Comparison of ENCODE assay signal across 1 cellular context in the genomic region with DNA sequence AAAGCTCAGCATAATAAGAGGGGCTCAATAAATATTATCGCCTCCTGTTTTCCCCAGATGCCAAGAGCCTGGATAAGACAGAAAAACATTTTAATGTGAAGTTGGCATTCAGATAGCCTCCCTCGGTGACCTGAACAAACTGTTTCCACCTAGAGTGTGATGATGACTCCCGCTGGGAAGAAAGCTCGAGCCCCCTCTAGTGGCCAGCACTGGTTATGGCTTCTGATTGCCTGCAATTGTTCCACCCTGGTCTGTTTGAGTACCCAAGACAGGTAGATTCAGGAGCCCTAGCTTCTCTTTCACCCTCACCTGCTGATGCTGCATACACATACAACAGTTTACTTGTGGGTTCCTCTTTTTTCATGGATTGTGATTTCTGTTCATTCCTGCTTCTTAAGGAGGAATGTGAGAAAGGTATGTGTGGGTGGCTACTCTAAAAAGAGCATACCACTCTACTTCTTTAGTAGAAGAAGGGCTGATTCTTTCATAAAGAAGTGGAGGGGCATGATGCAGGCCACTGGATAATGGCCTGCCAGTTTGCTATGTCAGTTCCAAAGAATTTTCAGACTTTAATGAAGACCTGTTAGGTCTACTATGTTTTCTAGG.
TF ChIP-seq lines count a peak whose summit lies in the region.

No MANE protein-coding gene starts in this region.

TF ChIP-seq in HepG2, 621 proteins besides CTCF, POLR2A, EP300 and RAD21 (continued from another document and continues in another):
- TF ChIP-seq, protein P1, sequence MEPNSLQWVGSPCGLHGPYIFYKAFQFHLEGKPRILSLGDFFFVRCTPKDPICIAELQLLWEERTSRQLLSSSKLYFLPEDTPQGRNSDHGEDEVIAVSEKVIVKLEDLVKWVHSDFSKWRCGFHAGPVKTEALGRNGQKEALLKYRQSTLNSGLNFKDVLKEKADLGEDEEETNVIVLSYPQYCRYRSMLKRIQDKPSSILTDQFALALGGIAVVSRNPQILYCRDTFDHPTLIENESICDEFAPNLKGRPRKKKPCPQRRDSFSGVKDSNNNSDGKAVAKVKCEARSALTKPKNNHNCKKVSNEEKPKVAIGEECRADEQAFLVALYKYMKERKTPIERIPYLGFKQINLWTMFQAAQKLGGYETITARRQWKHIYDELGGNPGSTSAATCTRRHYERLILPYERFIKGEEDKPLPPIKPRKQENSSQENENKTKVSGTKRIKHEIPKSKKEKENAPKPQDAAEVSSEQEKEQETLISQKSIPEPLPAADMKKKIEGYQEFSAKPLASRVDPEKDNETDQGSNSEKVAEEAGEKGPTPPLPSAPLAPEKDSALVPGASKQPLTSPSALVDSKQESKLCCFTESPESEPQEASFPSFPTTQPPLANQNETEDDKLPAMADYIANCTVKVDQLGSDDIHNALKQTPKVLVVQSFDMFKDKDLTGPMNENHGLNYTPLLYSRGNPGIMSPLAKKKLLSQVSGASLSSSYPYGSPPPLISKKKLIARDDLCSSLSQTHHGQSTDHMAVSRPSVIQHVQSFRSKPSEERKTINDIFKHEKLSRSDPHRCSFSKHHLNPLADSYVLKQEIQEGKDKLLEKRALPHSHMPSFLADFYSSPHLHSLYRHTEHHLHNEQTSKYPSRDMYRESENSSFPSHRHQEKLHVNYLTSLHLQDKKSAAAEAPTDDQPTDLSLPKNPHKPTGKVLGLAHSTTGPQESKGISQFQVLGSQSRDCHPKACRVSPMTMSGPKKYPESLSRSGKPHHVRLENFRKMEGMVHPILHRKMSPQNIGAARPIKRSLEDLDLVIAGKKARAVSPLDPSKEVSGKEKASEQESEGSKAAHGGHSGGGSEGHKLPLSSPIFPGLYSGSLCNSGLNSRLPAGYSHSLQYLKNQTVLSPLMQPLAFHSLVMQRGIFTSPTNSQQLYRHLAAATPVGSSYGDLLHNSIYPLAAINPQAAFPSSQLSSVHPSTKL (CRISPR knock-in tag; IDR thresholded peaks at IDR 0.05): no peak
- TF ChIP-seq, protein P2, sequence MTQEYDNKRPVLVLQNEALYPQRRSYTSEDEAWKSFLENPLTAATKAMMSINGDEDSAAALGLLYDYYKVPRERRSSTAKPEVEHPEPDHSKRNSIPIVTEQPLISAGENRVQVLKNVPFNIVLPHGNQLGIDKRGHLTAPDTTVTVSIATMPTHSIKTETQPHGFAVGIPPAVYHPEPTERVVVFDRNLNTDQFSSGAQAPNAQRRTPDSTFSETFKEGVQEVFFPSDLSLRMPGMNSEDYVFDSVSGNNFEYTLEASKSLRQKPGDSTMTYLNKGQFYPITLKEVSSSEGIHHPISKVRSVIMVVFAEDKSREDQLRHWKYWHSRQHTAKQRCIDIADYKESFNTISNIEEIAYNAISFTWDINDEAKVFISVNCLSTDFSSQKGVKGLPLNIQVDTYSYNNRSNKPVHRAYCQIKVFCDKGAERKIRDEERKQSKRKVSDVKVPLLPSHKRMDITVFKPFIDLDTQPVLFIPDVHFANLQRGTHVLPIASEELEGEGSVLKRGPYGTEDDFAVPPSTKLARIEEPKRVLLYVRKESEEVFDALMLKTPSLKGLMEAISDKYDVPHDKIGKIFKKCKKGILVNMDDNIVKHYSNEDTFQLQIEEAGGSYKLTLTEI (CRISPR knock-in tag; conservative IDR thresholded peaks at IDR 0.05): no peak
- no peak for TF ChIP-seq ZNF563 (CRISPR knock-in tag; IDR thresholded peaks at IDR 0.05)
- no peak for TF ChIP-seq ZBTB1 (CRISPR knock-in tag; IDR thresholded peaks at IDR 0.05; ENCODE audit: borderline replicate concordance)
- TF ChIP-seq ZNF652 (CRISPR knock-in tag; IDR thresholded peaks at IDR 0.05; ENCODE audit: borderline replicate concordance, low read depth): no peak
- no peak for TF ChIP-seq RFX3 (CRISPR knock-in tag; IDR thresholded peaks at IDR 0.05)
- no peak for TF ChIP-seq ZNF501 (CRISPR knock-in tag; IDR thresholded peaks at IDR 0.05)
- no peak for TF ChIP-seq ZNF7 (CRISPR knock-in tag; IDR thresholded peaks at IDR 0.05)
- no peak for TF ChIP-seq ZMYM4 (CRISPR knock-in tag; IDR thresholded peaks at IDR 0.05)
- peak; percentile 58; the same call in 1 of the 2 replicates for TF ChIP-seq KMT2A (CRISPR knock-in tag; IDR thresholded peaks at IDR 0.05)
- TF ChIP-seq ISL2 (CRISPR knock-in tag; IDR thresholded peaks at IDR 0.05): peak; percentile 17; the same call in 1 of the 2 replicates
- TF ChIP-seq, protein P3, sequence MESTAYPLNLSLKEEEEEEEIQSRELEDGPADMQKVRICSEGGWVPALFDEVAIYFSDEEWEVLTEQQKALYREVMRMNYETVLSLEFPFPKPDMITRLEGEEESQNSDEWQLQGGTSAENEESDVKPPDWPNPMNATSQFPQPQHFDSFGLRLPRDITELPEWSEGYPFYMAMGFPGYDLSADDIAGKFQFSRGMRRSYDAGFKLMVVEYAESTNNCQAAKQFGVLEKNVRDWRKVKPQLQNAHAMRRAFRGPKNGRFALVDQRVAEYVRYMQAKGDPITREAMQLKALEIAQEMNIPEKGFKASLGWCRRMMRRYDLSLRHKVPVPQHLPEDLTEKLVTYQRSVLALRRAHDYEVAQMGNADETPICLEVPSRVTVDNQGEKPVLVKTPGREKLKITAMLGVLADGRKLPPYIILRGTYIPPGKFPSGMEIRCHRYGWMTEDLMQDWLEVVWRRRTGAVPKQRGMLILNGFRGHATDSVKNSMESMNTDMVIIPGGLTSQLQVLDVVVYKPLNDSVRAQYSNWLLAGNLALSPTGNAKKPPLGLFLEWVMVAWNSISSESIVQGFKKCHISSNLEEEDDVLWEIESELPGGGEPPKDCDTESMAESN (CRISPR knock-in tag; conservative IDR thresholded peaks at IDR 0.05): no peak
- TF ChIP-seq, protein P4, sequence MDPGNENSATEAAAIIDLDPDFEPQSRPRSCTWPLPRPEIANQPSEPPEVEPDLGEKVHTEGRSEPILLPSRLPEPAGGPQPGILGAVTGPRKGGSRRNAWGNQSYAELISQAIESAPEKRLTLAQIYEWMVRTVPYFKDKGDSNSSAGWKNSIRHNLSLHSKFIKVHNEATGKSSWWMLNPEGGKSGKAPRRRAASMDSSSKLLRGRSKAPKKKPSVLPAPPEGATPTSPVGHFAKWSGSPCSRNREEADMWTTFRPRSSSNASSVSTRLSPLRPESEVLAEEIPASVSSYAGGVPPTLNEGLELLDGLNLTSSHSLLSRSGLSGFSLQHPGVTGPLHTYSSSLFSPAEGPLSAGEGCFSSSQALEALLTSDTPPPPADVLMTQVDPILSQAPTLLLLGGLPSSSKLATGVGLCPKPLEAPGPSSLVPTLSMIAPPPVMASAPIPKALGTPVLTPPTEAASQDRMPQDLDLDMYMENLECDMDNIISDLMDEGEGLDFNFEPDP (CRISPR knock-in tag; conservative IDR thresholded peaks at IDR 0.05): no peak
- TF ChIP-seq ZNF143 (CRISPR knock-in tag; IDR thresholded peaks at IDR 0.05): no peak
- TF ChIP-seq NFATC3 (CRISPR knock-in tag; IDR thresholded peaks at IDR 0.05): no peak
- no peak for TF ChIP-seq YY1 (IDR thresholded peaks at IDR 0.05; ENCODE audit: insufficient read depth, insufficient replicate concordance, low read depth, low read length)
- no peak for TF ChIP-seq CC2D1A (CRISPR knock-in tag; IDR thresholded peaks at IDR 0.05)
- TF ChIP-seq ZNF674 (CRISPR knock-in tag; IDR thresholded peaks at IDR 0.05; ENCODE audit: low read depth): no peak
- no peak for TF ChIP-seq SSRP1 (CRISPR knock-in tag; IDR thresholded peaks at IDR 0.05)
- TF ChIP-seq ZNF782 (CRISPR knock-in tag; IDR thresholded peaks at IDR 0.05; ENCODE audit: borderline replicate concordance): no peak
- TF ChIP-seq, protein P5, sequence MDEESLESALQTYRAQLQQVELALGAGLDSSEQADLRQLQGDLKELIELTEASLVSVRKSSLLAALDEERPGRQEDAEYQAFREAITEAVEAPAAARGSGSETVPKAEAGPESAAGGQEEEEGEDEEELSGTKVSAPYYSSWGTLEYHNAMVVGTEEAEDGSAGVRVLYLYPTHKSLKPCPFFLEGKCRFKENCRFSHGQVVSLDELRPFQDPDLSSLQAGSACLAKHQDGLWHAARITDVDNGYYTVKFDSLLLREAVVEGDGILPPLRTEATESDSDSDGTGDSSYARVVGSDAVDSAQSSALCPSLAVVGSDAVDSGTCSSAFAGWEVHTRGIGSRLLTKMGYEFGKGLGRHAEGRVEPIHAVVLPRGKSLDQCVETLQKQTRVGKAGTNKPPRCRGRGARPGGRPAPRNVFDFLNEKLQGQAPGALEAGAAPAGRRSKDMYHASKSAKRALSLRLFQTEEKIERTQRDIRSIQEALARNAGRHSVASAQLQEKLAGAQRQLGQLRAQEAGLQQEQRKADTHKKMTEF (CRISPR knock-in tag; IDR thresholded peaks at IDR 0.05): peak; percentile 34; the same call in 1 of the 2 replicates
- no peak for TF ChIP-seq ZNF350 (CRISPR knock-in tag; IDR thresholded peaks at IDR 0.05; ENCODE audit: borderline replicate concordance, low read depth)
- TF ChIP-seq, protein P6, sequence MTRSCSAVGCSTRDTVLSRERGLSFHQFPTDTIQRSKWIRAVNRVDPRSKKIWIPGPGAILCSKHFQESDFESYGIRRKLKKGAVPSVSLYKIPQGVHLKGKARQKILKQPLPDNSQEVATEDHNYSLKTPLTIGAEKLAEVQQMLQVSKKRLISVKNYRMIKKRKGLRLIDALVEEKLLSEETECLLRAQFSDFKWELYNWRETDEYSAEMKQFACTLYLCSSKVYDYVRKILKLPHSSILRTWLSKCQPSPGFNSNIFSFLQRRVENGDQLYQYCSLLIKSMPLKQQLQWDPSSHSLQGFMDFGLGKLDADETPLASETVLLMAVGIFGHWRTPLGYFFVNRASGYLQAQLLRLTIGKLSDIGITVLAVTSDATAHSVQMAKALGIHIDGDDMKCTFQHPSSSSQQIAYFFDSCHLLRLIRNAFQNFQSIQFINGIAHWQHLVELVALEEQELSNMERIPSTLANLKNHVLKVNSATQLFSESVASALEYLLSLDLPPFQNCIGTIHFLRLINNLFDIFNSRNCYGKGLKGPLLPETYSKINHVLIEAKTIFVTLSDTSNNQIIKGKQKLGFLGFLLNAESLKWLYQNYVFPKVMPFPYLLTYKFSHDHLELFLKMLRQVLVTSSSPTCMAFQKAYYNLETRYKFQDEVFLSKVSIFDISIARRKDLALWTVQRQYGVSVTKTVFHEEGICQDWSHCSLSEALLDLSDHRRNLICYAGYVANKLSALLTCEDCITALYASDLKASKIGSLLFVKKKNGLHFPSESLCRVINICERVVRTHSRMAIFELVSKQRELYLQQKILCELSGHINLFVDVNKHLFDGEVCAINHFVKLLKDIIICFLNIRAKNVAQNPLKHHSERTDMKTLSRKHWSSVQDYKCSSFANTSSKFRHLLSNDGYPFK (CRISPR knock-in tag; IDR thresholded peaks at IDR 0.05; ENCODE audit: borderline replicate concordance): no peak
- no peak for TF ChIP-seq ATRX (CRISPR knock-in tag; IDR thresholded peaks at IDR 0.05; ENCODE audit: borderline replicate concordance)
- no peak for TF ChIP-seq EHMT2 (IDR thresholded peaks at IDR 0.05; ENCODE audit: borderline replicate concordance, low read depth, low read length)
- TF ChIP-seq ZNF530 (CRISPR knock-in tag; IDR thresholded peaks at IDR 0.05; ENCODE audit: low read depth): no peak
- TF ChIP-seq NBN (conservative IDR thresholded peaks at IDR 0.05): no peak
- no peak for TF ChIP-seq RBFOX2 (IDR thresholded peaks at IDR 0.05; ENCODE audit: low read depth, low read length)
- TF ChIP-seq ZNF253 (CRISPR knock-in tag; IDR thresholded peaks at IDR 0.05; ENCODE audit: borderline replicate concordance): no peak
- TF ChIP-seq XBP1 (CRISPR knock-in tag; IDR thresholded peaks at IDR 0.05): no peak
- TF ChIP-seq, protein P7, sequence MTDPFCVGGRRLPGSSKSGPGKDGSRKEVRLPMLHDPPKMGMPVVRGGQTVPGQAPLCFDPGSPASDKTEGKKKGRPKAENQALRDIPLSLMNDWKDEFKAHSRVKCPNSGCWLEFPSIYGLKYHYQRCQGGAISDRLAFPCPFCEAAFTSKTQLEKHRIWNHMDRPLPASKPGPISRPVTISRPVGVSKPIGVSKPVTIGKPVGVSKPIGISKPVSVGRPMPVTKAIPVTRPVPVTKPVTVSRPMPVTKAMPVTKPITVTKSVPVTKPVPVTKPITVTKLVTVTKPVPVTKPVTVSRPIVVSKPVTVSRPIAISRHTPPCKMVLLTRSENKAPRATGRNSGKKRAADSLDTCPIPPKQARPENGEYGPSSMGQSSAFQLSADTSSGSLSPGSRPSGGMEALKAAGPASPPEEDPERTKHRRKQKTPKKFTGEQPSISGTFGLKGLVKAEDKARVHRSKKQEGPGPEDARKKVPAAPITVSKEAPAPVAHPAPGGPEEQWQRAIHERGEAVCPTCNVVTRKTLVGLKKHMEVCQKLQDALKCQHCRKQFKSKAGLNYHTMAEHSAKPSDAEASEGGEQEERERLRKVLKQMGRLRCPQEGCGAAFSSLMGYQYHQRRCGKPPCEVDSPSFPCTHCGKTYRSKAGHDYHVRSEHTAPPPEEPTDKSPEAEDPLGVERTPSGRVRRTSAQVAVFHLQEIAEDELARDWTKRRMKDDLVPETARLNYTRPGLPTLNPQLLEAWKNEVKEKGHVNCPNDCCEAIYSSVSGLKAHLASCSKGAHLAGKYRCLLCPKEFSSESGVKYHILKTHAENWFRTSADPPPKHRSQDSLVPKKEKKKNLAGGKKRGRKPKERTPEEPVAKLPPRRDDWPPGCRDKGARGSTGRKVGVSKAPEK (CRISPR knock-in tag; IDR thresholded peaks at IDR 0.05; ENCODE audit: borderline replicate concordance): no peak
- TF ChIP-seq ZNF660 (CRISPR knock-in tag; IDR thresholded peaks at IDR 0.05; ENCODE audit: borderline replicate concordance, low read depth): no peak
- TF ChIP-seq ZFYVE20 (CRISPR knock-in tag; IDR thresholded peaks at IDR 0.05; ENCODE audit: borderline replicate concordance, low read depth): no peak
- no peak for TF ChIP-seq ZFX (CRISPR knock-in tag; IDR thresholded peaks at IDR 0.05; ENCODE audit: low read depth)
- no peak for TF ChIP-seq KDM5B (CRISPR knock-in tag; IDR thresholded peaks at IDR 0.05; ENCODE audit: borderline replicate concordance)
